Comparison of ENCODE assay signal across 8 cellular contexts in the genomic region with DNA sequence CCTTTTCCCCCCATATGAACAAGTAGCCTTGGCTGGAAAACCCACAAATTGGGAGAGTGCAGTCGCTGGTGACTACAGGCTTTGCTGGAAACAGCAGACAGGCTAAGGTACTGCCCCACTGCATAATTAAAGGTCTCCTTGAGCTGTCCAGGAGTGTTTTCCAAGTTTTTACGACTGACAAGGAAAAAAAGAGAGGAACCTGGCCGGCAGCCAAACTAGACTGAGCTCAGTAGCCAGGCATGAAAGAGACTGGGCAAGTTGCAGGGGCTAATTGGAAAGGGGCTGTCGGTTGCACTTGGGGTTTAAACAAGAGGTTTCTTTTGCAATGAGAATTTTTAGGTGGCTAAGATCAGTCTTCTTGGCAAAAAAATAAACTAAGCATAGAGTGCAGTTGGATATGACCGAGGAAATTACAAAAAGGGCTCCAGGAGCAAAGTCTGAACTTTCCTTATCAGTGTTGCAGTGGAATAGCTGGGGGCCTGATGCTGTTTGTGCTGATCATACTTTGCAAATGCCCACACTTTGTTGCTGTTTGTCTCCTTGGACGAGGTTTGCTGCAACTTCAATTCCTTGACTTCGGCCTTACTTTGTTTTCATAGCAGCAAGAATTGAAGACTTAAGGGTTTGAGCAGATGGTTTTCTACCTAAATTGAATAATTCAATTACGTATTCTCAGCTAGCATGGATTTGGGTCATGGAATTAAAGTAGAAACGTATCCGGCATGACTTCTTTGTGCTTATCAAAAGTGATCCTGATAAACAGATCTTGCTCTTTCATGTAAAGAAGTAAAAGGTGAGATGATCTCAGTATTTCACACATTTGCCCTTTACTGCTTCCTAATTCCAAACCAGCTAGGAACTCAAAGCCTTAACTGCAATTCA. TPM values are rescaled to one million over a fixed set of nuclear protein-coding genes. Genes with fewer than 3 reads are reported as not detected.
DNase-seq lines count a peak whose midpoint lies in the region; ATAC-seq and TF ChIP-seq lines count a peak whose summit lies in the region.

No MANE protein-coding gene starts in this region.

- no peak overlapping the region for H3K4me3 Mint-ChIP-seq in activated naive CD8-positive, alpha-beta T cell treated with anti-CD3 and anti-CD28 coated beads, Interleukin-2, amount 50 U/mL, for 24 hours

- no peaks in the 10 kb centered on the region for H3K9me3 Mint-ChIP-seq in activated naive CD8-positive, alpha-beta T cell treated with anti-CD3 and anti-CD28 coated beads, Interleukin-2, amount 50 U/mL, for 24 hours

- ATAC-seq in GM21723 (IDR thresholded peaks at IDR 0.05; ENCODE audit: unreplicated experiment) (no peak), GM19351 (IDR thresholded peaks at IDR 0.05; ENCODE audit: unreplicated experiment) (no peak)
- no peak for ATAC-seq in activated naive CD8-positive, alpha-beta T cell treated with anti-CD3 and anti-CD28 coated beads, Interleukin-2, amount 50 U/mL, for 24 hours

- H3K27me3 ChIP-seq in MG63 = no peaks in the 10 kb centered on the region
- no peaks in the 10 kb centered on the region for H3K27me3 ChIP-seq in skeletal muscle satellite cell (ENCODE audit: control insufficient read depth, insufficient read depth, low read length)

- TF ChIP-seq CTCF in astrocyte of the cerebellum (IDR thresholded peaks at IDR 0.05; ENCODE audit: low read depth, low read length, missing control alignments) = no peak

- H3K4me1 Mint-ChIP-seq in activated naive CD8-positive, alpha-beta T cell treated with anti-CD3 and anti-CD28 coated beads, Interleukin-2, amount 50 U/mL, for 24 hours = peaks cover 6% of the 10 kb centered on the region

- H3K9me3 ChIP-seq in MG63 (peaks cover 5% of the 10 kb centered on the region; the same call in 1 of the 2 replicates), skeletal muscle satellite cell (replicated peaks; ENCODE audit: low read length) (no peaks in the 10 kb centered on the region)

- peak overlapping the region; percentile 92 for H3K9ac ChIP-seq in skeletal muscle satellite cell (ENCODE audit: low read depth, low read length)

- H3K36me3 Mint-ChIP-seq in activated naive CD8-positive, alpha-beta T cell treated with anti-CD3 and anti-CD28 coated beads, Interleukin-2, amount 50 U/mL, for 24 hours (ENCODE audit: low read depth) = no peaks in the 10 kb centered on the region

- DNase-seq in AG08395 (ENCODE audit: low spot score) (peak; percentile 25), MG63 (peak; percentile 91), astrocyte of the cerebellum (ENCODE audit: low read depth) (peak; percentile 78)
- DNase-seq in activated naive CD8-positive, alpha-beta T cell treated with anti-CD3 and anti-CD28 coated beads, Interleukin-2, amount 50 U/mL, for 24 hours = no peak

- in situ Hi-C loops in astrocyte of the cerebellum (cut with HindIII; ENCODE audit: low sequenced_read_pairs) = no loop called here

- H3K27ac Mint-ChIP-seq in activated naive CD8-positive, alpha-beta T cell treated with anti-CD3 and anti-CD28 coated beads, Interleukin-2, amount 50 U/mL, for 24 hours = no peak overlapping the region

- H3K4me3 ChIP-seq in MG63 (peak overlapping the region; percentile 71), astrocyte of the cerebellum (ENCODE audit: low read depth, low read length) (peak overlapping the region; percentile 81), iPS-11a (ENCODE audit: low read depth, low read length) (peak overlapping the region; percentile 94), skeletal muscle satellite cell (ENCODE audit: low read length) (peak overlapping the region; percentile 94)

- peaks cover 32% of the 10 kb centered on the region for H3K4me1 ChIP-seq in skeletal muscle satellite cell (ENCODE audit: control insufficient read depth, insufficient read depth, low read length)

- H3K27me3 Mint-ChIP-seq in activated naive CD8-positive, alpha-beta T cell treated with anti-CD3 and anti-CD28 coated beads, Interleukin-2, amount 50 U/mL, for 24 hours = peaks cover 35% of the 10 kb centered on the region

- H3K4me2 ChIP-seq in skeletal muscle satellite cell (ENCODE audit: low read length) = peak overlapping the region; percentile 95

- no peaks in the 10 kb centered on the region for H3K36me3 ChIP-seq in MG63
- no peaks in the 10 kb centered on the region for H3K36me3 ChIP-seq in skeletal muscle satellite cell (ENCODE audit: insufficient read depth, low read length)

RNA-seq across cellular contexts. Expression of gene GULP1, which starts 2.2 kb away (rescaled TPM):
- 14.6 and 102 TPM in 2 replicates for total RNA-seq in MG63 (2014; rRNA removed; shearing (Covaris generic); ENCODE audit: low replicate concordance)
- total RNA-seq in skeletal muscle satellite cell (2012; rRNA removed) = 21.0 and 21.4 TPM in 2 replicates
